ENCODE assay signal across 32 cellular contexts in genomic region chr2:15763822-15764682, GRCh38.
"Had no signal": no experiment of that assay in that cellular context is flagged by ENCODE, and none has a peak within 500 bp of the region (broad histone marks: within the 10 kb centered on the region; RNA-seq: fewer than 3 reads in every experiment).

No MANE protein-coding gene starts in this region.

- H3K4me1 ChIP-seq: gastrocnemius medialis, pancreas, prostate gland, sigmoid colon, thyroid gland had no signal

- H3K4me1 Mint-ChIP-seq: activated CD8-positive, alpha-beta memory T cell treated with anti-CD3 and anti-CD28 coated beads, Interleukin-2, amount 10 ng/mL, durations not matched to agents 7 days and 5 days; central memory CD8-positive, alpha-beta T cell; naive B cell; stimulated activated memory B cell treated with anti-CD40 and anti-IgM and Interleukin-4, amounts not matched to agents 10 μg/mL and 1 μg/mL and 100 μg/mL, for 72 hours; stimulated activated naive CD8-positive, alpha-beta T cell treated with anti-CD3 and anti-CD28 coated beads, Interleukin-15, amount 100 ng/mL, for 72 hours; T-helper 17 cell had no signal

- H3K4me3 ChIP-seq: gastrocnemius medialis, pancreas, prostate gland, sigmoid colon, thyroid gland had no signal

- H3K27ac ChIP-seq: gastrocnemius medialis, pancreas, prostate gland, sigmoid colon, thyroid gland had no signal

- H3K36me3 ChIP-seq: gastrocnemius medialis, pancreas, prostate gland, sigmoid colon, thyroid gland had no signal

- H3K27me3 ChIP-seq: gastrocnemius medialis, pancreas, sigmoid colon, thyroid gland had no signal

- ATAC-seq: activated CD8-positive, alpha-beta memory T cell treated with anti-CD3 and anti-CD28 coated beads, Interleukin-2, amount 10 ng/mL, durations not matched to agents 7 days and 5 days; activated CD8-positive, alpha-beta T cell treated with anti-CD3 and anti-CD28 coated beads for 36 hours; activated T-cell treated with anti-CD3 and anti-CD28 coated beads, Interleukin-2, amount 50 U/mL, for 72 hours; gastrocnemius medialis; left colon; pancreas; stimulated activated memory B cell treated with anti-CD40 and anti-IgM and Interleukin-4, amounts not matched to agents 10 μg/mL and 1 μg/mL and 100 μg/mL, for 72 hours; stimulated activated naive CD8-positive, alpha-beta T cell treated with anti-CD3 and anti-CD28 coated beads, Interleukin-15, amount 100 ng/mL, for 72 hours; T-helper 17 cell; WTC11 had no signal

- H3K27ac Mint-ChIP-seq: activated CD8-positive, alpha-beta memory T cell treated with anti-CD3 and anti-CD28 coated beads, Interleukin-2, amount 10 ng/mL, durations not matched to agents 7 days and 5 days; activated CD8-positive, alpha-beta T cell treated with anti-CD3 and anti-CD28 coated beads for 36 hours; activated naive CD8-positive, alpha-beta T cell; activated T-cell treated with anti-CD3 and anti-CD28 coated beads, Interleukin-2, amount 50 U/mL, for 72 hours; mesothelial cell of epicardium; stimulated activated memory B cell treated with anti-CD40 and anti-IgM and Interleukin-4, amounts not matched to agents 10 μg/mL and 1 μg/mL and 100 μg/mL, for 72 hours; stimulated activated naive CD8-positive, alpha-beta T cell treated with anti-CD3 and anti-CD28 coated beads, Interleukin-15, amount 100 ng/mL, for 72 hours; T-helper 17 cell; WTC11 had no signal

- H3K27me3 Mint-ChIP-seq: activated CD8-positive, alpha-beta memory T cell treated with anti-CD3 and anti-CD28 coated beads, Interleukin-2, amount 10 ng/mL, durations not matched to agents 7 days and 5 days; activated CD8-positive, alpha-beta T cell treated with anti-CD3 and anti-CD28 coated beads for 36 hours; activated naive CD8-positive, alpha-beta T cell; stimulated activated naive CD8-positive, alpha-beta T cell treated with anti-CD3 and anti-CD28 coated beads, Interleukin-15, amount 100 ng/mL, for 72 hours had no signal

- H3K36me3 Mint-ChIP-seq: activated CD8-positive, alpha-beta memory T cell treated with anti-CD3 and anti-CD28 coated beads, Interleukin-2, amount 10 ng/mL, durations not matched to agents 7 days and 5 days; activated naive CD8-positive, alpha-beta T cell; mesothelial cell of epicardium; naive B cell; stimulated activated memory B cell treated with anti-CD40 and anti-IgM and Interleukin-4, amounts not matched to agents 10 μg/mL and 1 μg/mL and 100 μg/mL, for 72 hours; WTC11 had no signal

- H3K4me3 Mint-ChIP-seq: activated CD8-positive, alpha-beta memory T cell treated with anti-CD3 and anti-CD28 coated beads, Interleukin-2, amount 10 ng/mL, durations not matched to agents 7 days and 5 days; activated CD8-positive, alpha-beta T cell treated with anti-CD3 and anti-CD28 coated beads for 36 hours; activated naive CD8-positive, alpha-beta T cell; activated T-cell treated with anti-CD3 and anti-CD28 coated beads, Interleukin-2, amount 50 U/mL, for 72 hours; central memory CD8-positive, alpha-beta T cell; mesothelial cell of epicardium; naive B cell; stimulated activated memory B cell treated with anti-CD40 and anti-IgM and Interleukin-4, amounts not matched to agents 10 μg/mL and 1 μg/mL and 100 μg/mL, for 72 hours; stimulated activated naive CD8-positive, alpha-beta T cell treated with anti-CD3 and anti-CD28 coated beads, Interleukin-15, amount 100 ng/mL, for 72 hours; T-helper 17 cell; WTC11 had no signal

- H3K9me3 Mint-ChIP-seq: activated CD8-positive, alpha-beta T cell treated with anti-CD3 and anti-CD28 coated beads for 36 hours; activated T-cell treated with anti-CD3 and anti-CD28 coated beads, Interleukin-2, amount 50 U/mL, for 72 hours; central memory CD8-positive, alpha-beta T cell; stimulated activated memory B cell treated with anti-CD40 and anti-IgM and Interleukin-4, amounts not matched to agents 10 μg/mL and 1 μg/mL and 100 μg/mL, for 72 hours; stimulated activated naive CD8-positive, alpha-beta T cell treated with anti-CD3 and anti-CD28 coated beads, Interleukin-15, amount 100 ng/mL, for 72 hours had no signal

- DNase-seq: activated CD4-positive, alpha-beta T cell treated with anti-CD3 and anti-CD28 coated beads for 1 hour; activated CD4-positive, alpha-beta T cell treated with anti-CD3 and anti-CD28 coated beads, Interleukin-2, amount 50 U/mL, for 1 hour; activated CD8-positive, alpha-beta memory T cell treated with anti-CD3 and anti-CD28 coated beads, Interleukin-2, amount 10 ng/mL, durations not matched to agents 7 days and 5 days; activated CD8-positive, alpha-beta T cell treated with anti-CD3 and anti-CD28 coated beads for 36 hours; activated naive CD4-positive, alpha-beta T cell treated with Interleukin-2 at 50 U/mL for 16 hours; activated T-cell treated with anti-CD3 and anti-CD28 coated beads for 4 hours; activated T-cell treated with anti-CD3 and anti-CD28 coated beads, Interleukin-2, amount 50 U/mL, for 72 hours; anterior cingulate cortex; effector CD8-positive, alpha-beta T cell; gastrocnemius medialis; glutamatergic neuron; left colon; naive B cell; nephron progenitor cell; pancreas; retina; sigmoid colon; small intestine; stimulated activated CD4-positive, alpha-beta T cell treated with anti-CD3 and anti-CD28 coated beads, Interleukin-1b, Interleukin-23, amount 100 ng/mL, for 48 hours; stimulated activated CD4-positive, alpha-beta T cell treated with anti-CD3 and anti-CD28 coated beads, Interleukin-4, amount 100 ng/mL, for 4 hours; stimulated activated CD8-positive, alpha-beta memory T cell treated with anti-CD3 and anti-CD28 coated beads, Interleukin-4, amount 100 ng/mL, for 48 hours; stimulated activated naive CD8-positive, alpha-beta T cell treated with anti-CD3 and anti-CD28 coated beads, Interleukin-15, amount 100 ng/mL, for 72 hours; substantia nigra; T-helper 17 cell; T1000; thyroid gland had no signal

- H3K9me3 ChIP-seq: gastrocnemius medialis, pancreas, prostate gland, sigmoid colon, thyroid gland had no signal
